ENCODE assay signal across 9 cellular contexts in genomic region chr3:52041118-52041847, GRCh38. TPM values are rescaled to one million over a fixed set of nuclear protein-coding genes. Genes with fewer than 3 reads are reported as not detected.
DNase-seq lines count a peak whose midpoint lies in the region; ATAC-seq and TF ChIP-seq lines count a peak whose summit lies in the region.
"Had no signal": no experiment of that assay in that cellular context is flagged by ENCODE, and none has a peak within 500 bp of the region (broad histone marks: within the 10 kb centered on the region; RNA-seq: fewer than 3 reads in every experiment).

No MANE protein-coding gene starts in this region.

- H3K9me3 ChIP-seq in OCI-LY7 (ENCODE audit: low read length) (no peaks in the 10 kb centered on the region), PC-9 (ENCODE audit: insufficient read depth, low read depth) (no peaks in the 10 kb centered on the region)
- H3K9me3 ChIP-seq: MG63 had no signal

- peak; percentile 41 for DNase-seq in EH (ENCODE audit: low read depth)
- no peak for DNase-seq in OCI-LY7 (ENCODE audit: low spot score)
- DNase-seq in fibroblast of mammary gland (ENCODE audit: low read depth), result no peak
- DNase-seq in nucleus accumbens (lab: John Stamatoyannopoulos, UW), result peak in 51 of 56 donors; percentile 37 to 89 (median 71)
- DNase-seq in PC-9, result no peak
- DNase-seq in central memory CD4-positive, alpha-beta T cell, result no peak
- DNase-seq: MG63 had no signal

- H3F3A ChIP-seq in PC-9 (ENCODE audit: insufficient read depth, low read depth), result no peaks in the 10 kb centered on the region

- H3K4me3 ChIP-seq in OCI-LY7 (ENCODE audit: low read depth, low read length, poor library complexity, severe bottlenecking) (no peak overlapping the region), fibroblast of mammary gland (ENCODE audit: control insufficient read depth, low read depth, low read length) (no peak overlapping the region), PC-9 (no peak overlapping the region)
- H3K4me3 ChIP-seq: MG63 had no signal

- intact Hi-C loops in OCI-LY7 (cut with micrococcal nuclease; ENCODE audit: unreplicated experiment), result no loop called here
- intact Hi-C loops in PC-9 (cut with micrococcal nuclease; ENCODE audit: unreplicated experiment), result no loop called here

- H3K79me2 ChIP-seq in OCI-LY7 (ENCODE audit: insufficient read depth, low read depth, low read length) (no peaks in the 10 kb centered on the region), PC-9 (ENCODE audit: low read depth) (no peaks in the 10 kb centered on the region)

- BruUV-seq in OCI-LY7 (replicated peaks; lab: Mats Ljungman, UMichigan), result no TSS peak
- no TSS peak for BruUV-seq in PC-9 (replicated peaks; lab: Mats Ljungman, UMichigan)

- H2AFZ ChIP-seq in OCI-LY7 (ENCODE audit: low read length) (no peak overlapping the region), PC-9 (no peak overlapping the region)

- H3K27me3 ChIP-seq in PC-9 (ENCODE audit: insufficient read depth, low read depth), result no peaks in the 10 kb centered on the region
- H3K27me3 ChIP-seq: MG63 had no signal

- H3K4me2 ChIP-seq in OCI-LY7 (ENCODE audit: low read length) (no peak overlapping the region), PC-9 (no peak overlapping the region)

- peak; percentile 43 for TF ChIP-seq CTCF in OCI-LY7 (conservative IDR thresholded peaks at IDR 0.05; ENCODE audit: low read length)
- peak; percentile 12 for TF ChIP-seq CTCF in fibroblast of mammary gland (conservative IDR thresholded peaks at IDR 0.05; ENCODE audit: control insufficient read depth, insufficient read depth, low read depth, low read length)
- TF ChIP-seq CTCF in PC-9 (conservative IDR thresholded peaks at IDR 0.05), result no peak; the same call in 1 of the 2 replicates

- CTCF ChIA-PET in OCI-LY7 (lab: Charles Lee; ENCODE audit: unreplicated experiment), result interaction anchor here (1.0 kb wide), 1 partner anchor 108 kb away, joined by 3 read pairs; no protein-coding TSS in a partner anchor
- CTCF ChIA-PET in PC-9 (lab: Charles Lee), result interaction anchor here (0.9 kb wide), 1 partner anchor 15 kb away, joined by 6 read pairs; the partner anchor contains the start of gene DUSP7

- POLR2A ChIA-PET in OCI-LY7 (lab: Charles Lee), result interaction anchor here (0.7 kb wide), 1 partner anchor 184 kb away, joined by 3 read pairs; the partner anchor contains the start of gene TLR9
- POLR2A ChIA-PET in PC-9 (lab: Charles Lee; ENCODE audit: unreplicated experiment), result interaction anchor here (0.6 kb wide), 1 partner anchor 54 kb away, joined by 5 read pairs; no protein-coding TSS in a partner anchor

- no peak for ATAC-seq in GM21367 (IDR thresholded peaks at IDR 0.05; ENCODE audit: unreplicated experiment)
- no peak for ATAC-seq in activated CD4-positive, CD25-positive, alpha-beta regulatory T cell treated with anti-CD3 and anti-CD28 coated beads, Interleukin-2, amount 50 U/mL, for 24 hours

- H3K4me1 ChIP-seq in OCI-LY7 (ENCODE audit: insufficient read depth, low read length, poor library complexity, severe bottlenecking) (no peaks in the 10 kb centered on the region), PC-9 (replicated peaks; ENCODE audit: insufficient read depth) (peaks cover 12% of the 10 kb centered on the region)

- no peaks in the 10 kb centered on the region for H3K36me3 ChIP-seq in OCI-LY7 (ENCODE audit: insufficient read depth, low read length)
- H3K36me3 ChIP-seq in PC-9 (ENCODE audit: low read depth), result no peaks in the 10 kb centered on the region
- H3K36me3 ChIP-seq: MG63 had no signal

- H3K27ac ChIP-seq in OCI-LY7 (ENCODE audit: low read depth, low read length, poor library complexity, severe bottlenecking) (no peak overlapping the region), PC-9 (no peak overlapping the region)

- H3K9me2 ChIP-seq in OCI-LY7 (ENCODE audit: insufficient read depth, low read length), result no peaks in the 10 kb centered on the region
- no peaks in the 10 kb centered on the region for H3K9me2 ChIP-seq in PC-9 (ENCODE audit: insufficient read depth)

- H4K20me1 ChIP-seq in OCI-LY7 (ENCODE audit: insufficient read depth, low read length), result no peaks in the 10 kb centered on the region
- H4K20me1 ChIP-seq in PC-9 (ENCODE audit: insufficient read depth), result no peaks in the 10 kb centered on the region

RNA-seq across cellular contexts. Expression of gene DUSP7, which starts 15.1 kb away (rescaled TPM):
- total RNA-seq in OCI-LY7 (2014; rRNA removed; shearing (Covaris generic)), result 8.4 and 11.4 TPM in 2 replicates
- total RNA-seq in OCI-LY7 (2022), result 13.5 and 14.4 TPM in 2 replicates
- total RNA-seq in PC-9 (2021), result 9.4 and 9.5 TPM in 2 replicates

RNA-seq across cellular contexts. Expression of gene RPL29, which starts 45.6 kb away (rescaled TPM):
- total RNA-seq in OCI-LY7 (2014; rRNA removed; shearing (Covaris generic)), result 1,739 and 1,781 TPM in 2 replicates
- total RNA-seq in OCI-LY7 (2022) (1,513 and 1,535 TPM in 2 replicates), PC-9 (2021) (942 and 1,278 TPM in 2 replicates)

RNA-seq across cellular contexts. Expression of gene ACY1, which starts 57.9 kb away (rescaled TPM):
- 0.54 and 3.3 TPM in 2 replicates for total RNA-seq in OCI-LY7 (2014; rRNA removed; shearing (Covaris generic))
- total RNA-seq in OCI-LY7 (2022) (4.0 and 5.6 TPM in 2 replicates), PC-9 (2021) (52.2 and 63.3 TPM in 2 replicates)

Comparison
In these comparisons a context has a peak if more than half of its experiments do, and no peak if none do; other contexts are left out.
1. DNase-seq: peak in EH (single experiment) and nucleus accumbens (51 of 56); none in OCI-LY7 (single experiment), fibroblast of mammary gland (single experiment), PC-9 (0 of 2) and central memory CD4-positive, alpha-beta T cell (single experiment).